ENCODE assay signal across 31 cellular contexts in the genomic region with DNA sequence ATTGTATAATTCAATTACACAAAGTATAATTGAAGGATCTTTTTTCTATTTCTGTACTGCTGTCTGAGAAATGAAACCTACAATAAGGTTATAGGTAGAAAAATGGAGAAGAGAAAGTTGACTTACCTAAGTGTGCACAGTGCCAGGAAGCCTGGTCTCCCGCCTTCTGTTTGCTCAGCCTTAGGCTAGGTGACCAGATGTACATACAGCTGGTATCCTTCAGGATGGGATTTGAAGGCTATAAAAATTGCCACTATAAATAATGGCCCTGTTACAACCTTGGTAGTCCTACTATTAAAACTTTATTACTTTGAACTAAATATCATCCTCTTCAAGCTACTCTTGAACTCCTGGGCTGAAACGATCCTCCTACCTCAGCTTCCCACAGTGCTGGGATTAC. TPM values are rescaled to one million over a fixed set of nuclear protein-coding genes. Genes with fewer than 3 reads are reported as not detected.
A peak's percentile ranks its signal among the peaks of the same experiment; 100 is the strongest.
DNase-seq lines count a peak whose midpoint lies in the region; ATAC-seq and TF ChIP-seq lines count a peak whose summit lies in the region.
"Had no signal": no experiment of that assay in that cellular context is flagged by ENCODE, and none has a peak within 500 bp of the region (broad histone marks: within the 10 kb centered on the region; RNA-seq: fewer than 3 reads in every experiment).

No MANE protein-coding gene starts in this region.

- DNase-seq in DMS53 treated with DMSO at 0.1 percent for 48 hours (lab: John Stamatoyannopoulos, UW; ENCODE audit: unreplicated experiment) (peak; percentile 67), NCI-H1105 treated with DMSO at 0.1 percent for 48 hours (lab: John Stamatoyannopoulos, UW) (peak; percentile 80), NCI-H69 (lab: John Stamatoyannopoulos, UW) (peak; percentile 96), fibroblast of villous mesenchyme (ENCODE audit: low read depth) (peak; percentile 1)
- DNase-seq in activated CD8-positive, alpha-beta memory T cell treated with anti-CD3 and anti-CD28 coated beads, Interleukin-2, amount 50 U/mL, for 48 hours: no peak
- DNase-seq in activated effector memory CD4-positive, alpha-beta T cell treated with Interleukin-2 at 50 U/mL for 16 hours: no peak
- DNase-seq: activated CD4-positive, alpha-beta T cell treated with anti-CD3 and anti-CD28 coated beads for 36 hours; activated CD8-positive, alpha-beta T cell treated with anti-CD3 and anti-CD28 coated beads, Interleukin-2, amount 10 ng/mL, durations not matched to agents 7 days and 5 days; activated effector memory CD4-positive, alpha-beta T cell treated with anti-CD3 and anti-CD28 coated beads, Interleukin-2, amount 50 U/mL, for 16 hours; activated naive CD8-positive, alpha-beta T cell treated with anti-CD3 and anti-CD28 coated beads for 36 hours; activated T-cell treated with anti-CD3 and anti-CD28 coated beads for 4 hours; aorta; colonic mucosa; effector CD8-positive, alpha-beta T cell; head of caudate nucleus; kidney; NK-92 treated with Interleukin-12 subunit alpha and Interleukin-12 subunit beta, amount 100 ng/mL, for 24 hours; PC-9; right cardiac atrium; Right ventricle myocardium superior; stimulated activated CD4-positive, alpha-beta T cell treated with anti-CD3 and anti-CD28 coated beads, Interleukin-4, amount 100 ng/mL, for 24 hours; substantia nigra; upper lobe of right lung had no signal

- TF ChIP-seq CTCF in fibroblast of villous mesenchyme (IDR thresholded peaks at IDR 0.05; ENCODE audit: insufficient read depth, low read depth, low read length): no peak

- ATAC-seq in GM19035 (IDR thresholded peaks at IDR 0.05; ENCODE audit: unreplicated experiment) (no peak), HG02981 (IDR thresholded peaks at IDR 0.05; ENCODE audit: unreplicated experiment) (no peak)
- ATAC-seq: activated CD4-positive, alpha-beta T cell treated with anti-CD3 and anti-CD28 coated beads for 36 hours; activated CD8-positive, alpha-beta T cell treated with anti-CD3 and anti-CD28 coated beads, Interleukin-2, amount 10 ng/mL, durations not matched to agents 7 days and 5 days; right cardiac atrium; stimulated activated effector memory CD8-positive, alpha-beta T cell treated with anti-CD3 and anti-CD28 coated beads, Interleukin-12 subunit alpha, Interleukin-12 subunit beta, amount 100 ng/mL, for 72 hours; upper lobe of right lung had no signal

- no peak overlapping the region for H3K4me3 ChIP-seq in fibroblast of villous mesenchyme (ENCODE audit: low read depth, low read length)
- H3K4me3 ChIP-seq: colonic mucosa, lung, PC-9, upper lobe of right lung had no signal

RNA-seq across cellular contexts. Expression of a gene that starts 19.7 kb away (rescaled TPM):
- total RNA-seq in fibroblast of villous mesenchyme: 0.43 and 1.9 TPM in 2 replicates
- total RNA-seq: activated CD4-positive, alpha-beta T cell treated with anti-CD3 and anti-CD28 coated beads for 36 hours; activated CD8-positive, alpha-beta T cell treated with anti-CD3 and anti-CD28 coated beads, Interleukin-2, amount 10 ng/mL, durations not matched to agents 7 days and 5 days; activated naive CD8-positive, alpha-beta T cell treated with anti-CD3 and anti-CD28 coated beads for 36 hours; epithelial cell of proximal tubule; H1; LHCN-M2; lung; neural crest cell; PC-9; right cardiac atrium; upper lobe of right lung had no signal

RNA-seq across cellular contexts. Expression of a gene that starts 26.6 kb away (rescaled TPM):
- not detected in 2 replicates for total RNA-seq in fibroblast of villous mesenchyme
- total RNA-seq: activated CD4-positive, alpha-beta T cell treated with anti-CD3 and anti-CD28 coated beads for 36 hours; activated CD8-positive, alpha-beta T cell treated with anti-CD3 and anti-CD28 coated beads, Interleukin-2, amount 10 ng/mL, durations not matched to agents 7 days and 5 days; activated naive CD8-positive, alpha-beta T cell treated with anti-CD3 and anti-CD28 coated beads for 36 hours; aorta; colonic mucosa; epithelial cell of proximal tubule; H1; kidney; LHCN-M2; lung; neural crest cell; PC-9; right cardiac atrium; Right ventricle myocardium superior; upper lobe of right lung had no signal

RNA-seq across cellular contexts. Expression of a gene that starts 34.2 kb away (rescaled TPM):
- total RNA-seq in fibroblast of villous mesenchyme: not detected in 2 replicates
- total RNA-seq: activated CD4-positive, alpha-beta T cell treated with anti-CD3 and anti-CD28 coated beads for 36 hours; activated CD8-positive, alpha-beta T cell treated with anti-CD3 and anti-CD28 coated beads, Interleukin-2, amount 10 ng/mL, durations not matched to agents 7 days and 5 days; activated naive CD8-positive, alpha-beta T cell treated with anti-CD3 and anti-CD28 coated beads for 36 hours; epithelial cell of proximal tubule; H1; LHCN-M2; neural crest cell; PC-9; upper lobe of right lung had no signal

RNA-seq across cellular contexts. Expression of a gene that starts 40.7 kb away (rescaled TPM):
- not detected in 2 replicates for total RNA-seq in fibroblast of villous mesenchyme
- total RNA-seq: activated CD4-positive, alpha-beta T cell treated with anti-CD3 and anti-CD28 coated beads for 36 hours; activated CD8-positive, alpha-beta T cell treated with anti-CD3 and anti-CD28 coated beads, Interleukin-2, amount 10 ng/mL, durations not matched to agents 7 days and 5 days; activated naive CD8-positive, alpha-beta T cell treated with anti-CD3 and anti-CD28 coated beads for 36 hours; aorta; colonic mucosa; epithelial cell of proximal tubule; H1; kidney; LHCN-M2; lung; neural crest cell; PC-9; right cardiac atrium; Right ventricle myocardium superior; upper lobe of right lung had no signal

Comparison
In these comparisons a context has a peak if more than half of its experiments do, and no peak if none do; other contexts are left out.
1. DNase-seq: peak in DMS53 treated with DMSO at 0.1 percent for 48 hours (single experiment), NCI-H1105 treated with DMSO at 0.1 percent for 48 hours (single experiment), NCI-H69 (single experiment) and fibroblast of villous mesenchyme (single experiment); none in activated CD8-positive, alpha-beta memory T cell treated with anti-CD3 and anti-CD28 coated beads, Interleukin-2, amount 50 U/mL, for 48 hours (single experiment) and activated effector memory CD4-positive, alpha-beta T cell treated with Interleukin-2 at 50 U/mL for 16 hours (single experiment).